18 cellular contexts compared by ENCODE assay signal in the genomic region with DNA sequence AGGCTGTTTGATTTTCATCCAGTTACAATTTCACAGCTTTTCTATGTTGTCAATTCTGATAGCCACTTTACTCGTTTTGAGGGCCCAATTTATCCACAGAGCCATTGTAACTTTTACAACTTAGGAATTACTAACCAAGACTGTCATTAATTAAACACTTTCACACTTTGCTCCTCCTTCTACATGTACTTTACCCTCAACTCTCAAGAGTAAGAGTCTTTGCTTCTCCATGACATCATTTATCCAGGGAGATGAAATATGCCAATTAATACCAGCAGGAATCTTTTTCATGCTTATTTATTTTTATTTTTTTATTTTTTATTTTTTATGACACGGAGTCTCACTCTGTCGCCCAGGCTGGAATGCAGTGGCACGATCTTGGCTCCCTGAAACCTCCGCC.
A peak's percentile ranks its signal among the peaks of the same experiment; 100 is the strongest.
DNase-seq lines count a peak whose midpoint lies in the region; ATAC-seq lines count a peak whose summit lies in the region.
"Had no signal": no experiment of that assay in that cellular context is flagged by ENCODE, and none has a peak within 500 bp of the region (broad histone marks: within the 10 kb centered on the region; RNA-seq: fewer than 3 reads in every experiment).

No MANE protein-coding gene starts in this region.

- no peaks in the 10 kb centered on the region for H3K9me3 Mint-ChIP-seq in activated T-cell treated with anti-CD3 and anti-CD28 coated beads, Interleukin-2, amount 50 U/mL, for 24 hours
- no peaks in the 10 kb centered on the region for H3K9me3 Mint-ChIP-seq in effector memory CD8-positive, alpha-beta T cell
- H3K9me3 Mint-ChIP-seq in memory B cell, result no peaks in the 10 kb centered on the region
- H3K9me3 Mint-ChIP-seq: CD4-positive, alpha-beta memory T cell had no signal

- H3K9me3 ChIP-seq in SK-N-MC (ENCODE audit: low read depth, low read length), result no peaks in the 10 kb centered on the region

- no peak overlapping the region for H3K4me3 Mint-ChIP-seq in activated T-cell treated with anti-CD3 and anti-CD28 coated beads, Interleukin-2, amount 50 U/mL, for 24 hours
- H3K4me3 Mint-ChIP-seq in effector memory CD8-positive, alpha-beta T cell, result no peak overlapping the region
- H3K4me3 Mint-ChIP-seq in memory B cell, result no peak overlapping the region
- H3K4me3 Mint-ChIP-seq: CD4-positive, alpha-beta memory T cell had no signal

- peaks cover 97% of the 10 kb centered on the region for H3K36me3 ChIP-seq in SK-N-MC (ENCODE audit: insufficient read depth, low read length)

- no peak for ATAC-seq in effector memory CD8-positive, alpha-beta T cell (replicated peaks)
- ATAC-seq in memory B cell (ENCODE audit: low read depth), result no peak
- ATAC-seq: GM12878 had no signal

- H3K36me3 Mint-ChIP-seq in activated T-cell treated with anti-CD3 and anti-CD28 coated beads, Interleukin-2, amount 50 U/mL, for 24 hours (ENCODE audit: low read depth), result peaks cover 93% of the 10 kb centered on the region
- H3K36me3 Mint-ChIP-seq in effector memory CD8-positive, alpha-beta T cell (ENCODE audit: insufficient read depth), result peaks cover 97% of the 10 kb centered on the region
- peaks cover 36% of the 10 kb centered on the region for H3K36me3 Mint-ChIP-seq in memory B cell

- peaks cover 6% of the 10 kb centered on the region for H3K4me1 Mint-ChIP-seq in activated T-cell treated with anti-CD3 and anti-CD28 coated beads, Interleukin-2, amount 50 U/mL, for 24 hours (ENCODE audit: low read depth)
- H3K4me1 Mint-ChIP-seq in effector memory CD8-positive, alpha-beta T cell (ENCODE audit: low read depth in 2 of 2), result no peaks in the 10 kb centered on the region
- H3K4me1 Mint-ChIP-seq in memory B cell, result no peaks in the 10 kb centered on the region

- no peak for DNase-seq in activated T-cell treated with anti-CD3 and anti-CD28 coated beads, Interleukin-2, amount 50 U/mL, for 24 hours
- no peak for DNase-seq in activated T-cell treated with anti-CD3 and anti-CD28 coated beads, Interleukin-2, amount 50 U/mL, for 48 hours
- DNase-seq in SK-N-MC (ENCODE audit: low read depth, low spot score) (no peak), memory B cell (ENCODE audit: low spot score in 2 of 2) (no peak), kidney tubule cell (ENCODE audit: low spot score) (no peak), NCI-H446 treated with DMSO at 0.1 percent for 48 hours (lab: John Stamatoyannopoulos, UW) (no peak)
- no peak for DNase-seq in effector memory CD8-positive, alpha-beta T cell
- DNase-seq: C1 segment of cervical spinal cord; Calu3; CD4-positive, alpha-beta memory T cell; COR-L47; DMS79; EL; GDM1; GM23248; H7; HCEC 1CT had no signal

- H3K27ac ChIP-seq in SK-N-MC, result peak overlapping the region; percentile 33; the same call in 1 of the 2 replicates
- H3K27ac ChIP-seq: GM23248 had no signal

- H3K9ac ChIP-seq in SK-N-MC (ENCODE audit: insufficient read length), result no peak overlapping the region
- H3K9ac ChIP-seq: GM23248 had no signal

- no peaks in the 10 kb centered on the region for H3K27me3 Mint-ChIP-seq in activated T-cell treated with anti-CD3 and anti-CD28 coated beads, Interleukin-2, amount 50 U/mL, for 24 hours
- no peaks in the 10 kb centered on the region for H3K27me3 Mint-ChIP-seq in effector memory CD8-positive, alpha-beta T cell
- H3K27me3 Mint-ChIP-seq in memory B cell, result no peaks in the 10 kb centered on the region
- H3K27me3 Mint-ChIP-seq: CD4-positive, alpha-beta memory T cell had no signal

- no peak overlapping the region for H3K4me3 ChIP-seq in SK-N-MC
- H3K4me3 ChIP-seq: GM12878, GM23248 had no signal

- H3K27ac Mint-ChIP-seq in activated T-cell treated with anti-CD3 and anti-CD28 coated beads, Interleukin-2, amount 50 U/mL, for 24 hours, result peak overlapping the region; percentile 76
- peak overlapping the region; percentile 19 to 51 for H3K27ac Mint-ChIP-seq in effector memory CD8-positive, alpha-beta T cell
- H3K27ac Mint-ChIP-seq in memory B cell, result peak overlapping the region; percentile 47
